Comparison of ENCODE assay signal across 1 cellular context in the genomic region with DNA sequence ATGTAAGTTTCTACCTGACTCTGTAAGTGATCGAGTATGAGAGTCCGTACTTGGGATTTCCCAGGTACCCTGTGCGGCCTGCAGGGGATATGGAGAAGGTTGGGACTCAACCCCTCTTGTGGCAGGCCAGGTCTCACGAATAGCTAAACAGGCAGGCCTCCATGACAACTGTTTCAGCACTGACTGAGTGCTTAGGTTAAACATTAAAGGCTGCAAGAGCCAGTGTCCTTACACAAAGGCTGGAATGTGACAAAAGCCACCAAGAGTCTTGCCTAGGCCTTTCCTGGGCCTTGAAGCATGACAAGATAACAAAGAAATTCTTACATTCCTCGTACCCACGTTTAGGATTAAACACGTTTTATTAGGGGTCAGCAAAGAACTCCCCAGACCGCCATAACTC.
TF ChIP-seq lines count a peak whose summit lies in the region.

No MANE protein-coding gene starts in this region.

TF ChIP-seq in HCT116, 20 proteins besides CTCF, POLR2A, EP300 and RAD21 (continued from another document):
- TF ChIP-seq CEBPB (IDR thresholded peaks at IDR 0.05; ENCODE audit: low read depth) (no peak), POLR2AphosphoS5 (IDR thresholded peaks at IDR 0.05; ENCODE audit: low read depth, low read length) (no peak), ZNF274 (IDR thresholded peaks at IDR 0.05; ENCODE audit: low read depth, low read length) (no peak), YY1 (IDR thresholded peaks at IDR 0.05; ENCODE audit: extremely low read depth, insufficient replicate concordance, low read depth, low read length) (no peak), FOSL1 (IDR thresholded peaks at IDR 0.05; ENCODE audit: low read depth) (no peak), CBX3 (IDR thresholded peaks at IDR 0.05; ENCODE audit: low read depth) (no peak)
